In the genomic region with DNA sequence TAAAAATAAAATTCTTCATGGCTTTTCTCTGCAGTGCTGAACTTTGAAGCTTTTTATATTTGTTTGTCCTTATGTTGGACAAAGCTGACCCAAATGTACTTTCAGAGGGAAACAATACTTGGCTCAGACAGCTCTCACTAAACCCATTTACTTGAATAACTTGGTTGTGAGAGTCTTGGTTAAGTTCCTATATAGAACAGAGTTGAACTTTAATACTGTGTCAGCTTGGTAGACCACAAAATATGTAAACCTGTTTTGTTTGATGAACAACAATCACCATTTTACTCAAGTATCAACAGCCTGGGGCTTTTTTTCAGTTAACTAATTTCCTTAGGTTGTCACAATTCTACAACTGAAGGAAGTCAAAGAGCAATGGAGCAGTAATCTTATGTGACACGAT, we compare ENCODE assay signal across 28 cellular contexts.
"Had no signal": no experiment of that assay in that cellular context is flagged by ENCODE, and none has a peak within 500 bp of the region (broad histone marks: within the 10 kb centered on the region; RNA-seq: fewer than 3 reads in every experiment).

No MANE protein-coding gene starts in this region.

- H3K27me3 Mint-ChIP-seq: activated B cell treated with CpG ODN at 0.5 μM for 24 hours; activated CD4-positive, alpha-beta memory T cell treated with anti-CD3 and anti-CD28 coated beads for 36 hours; activated CD4-positive, alpha-beta T cell treated with anti-CD3 and anti-CD28 coated beads, Interleukin-2, amount 10 ng/mL, durations not matched to agents 7 days and 5 days; activated naive CD4-positive, alpha-beta T cell treated with anti-CD3 and anti-CD28 coated beads, Interleukin-2, amount 10 ng/mL, durations not matched to agents 7 days and 5 days; activated naive CD8-positive, alpha-beta T cell treated with anti-CD3 and anti-CD28 coated beads for 36 hours; T-cell had no signal

- H3K9ac ChIP-seq: KMS-11 had no signal

- H3K9me3 ChIP-seq: MG63 had no signal

- H3K4me3 ChIP-seq: MG63 had no signal

- H3K9me3 Mint-ChIP-seq: activated CD4-positive, alpha-beta T cell treated with anti-CD3 and anti-CD28 coated beads, Interleukin-2, amount 10 ng/mL, durations not matched to agents 7 days and 5 days; activated naive CD8-positive, alpha-beta T cell treated with anti-CD3 and anti-CD28 coated beads for 36 hours; activated T-cell treated with anti-CD3 and anti-CD28 coated beads, Interleukin-2, amount 50 U/mL, for 4 hours had no signal

- H3K4me2 ChIP-seq: KMS-11 had no signal

- H3K4me1 Mint-ChIP-seq: activated B cell treated with CpG ODN at 0.5 μM for 24 hours; activated CD4-positive, alpha-beta T cell treated with anti-CD3 and anti-CD28 coated beads, Interleukin-2, amount 10 ng/mL, durations not matched to agents 7 days and 5 days; activated naive CD4-positive, alpha-beta T cell treated with anti-CD3 and anti-CD28 coated beads, Interleukin-2, amount 10 ng/mL, durations not matched to agents 7 days and 5 days; activated naive CD8-positive, alpha-beta T cell treated with anti-CD3 and anti-CD28 coated beads for 36 hours; T-cell had no signal

- H3K27me3 ChIP-seq: MG63 had no signal

- H3K36me3 ChIP-seq: MG63 had no signal

- FAIRE-seq: RCC 7860, TTC549 had no signal

- H3K27ac ChIP-seq: KMS-11 had no signal

- DNase-seq: activated B cell treated with CpG ODN at 0.5 μM for 24 hours; activated CD4-positive, alpha-beta memory T cell treated with anti-CD3 and anti-CD28 coated beads for 36 hours; activated CD4-positive, alpha-beta T cell treated with anti-CD3 and anti-CD28 coated beads, Interleukin-2, amount 10 ng/mL, durations not matched to agents 7 days and 5 days; activated CD8-positive, alpha-beta memory T cell treated with anti-CD3 and anti-CD28 coated beads for 24 hours; activated gamma-delta T cell treated with Interleukin-2 at 50 U/mL for 16 hours; activated naive CD4-positive, alpha-beta T cell treated with anti-CD3 and anti-CD28 coated beads, Interleukin-2, amount 10 ng/mL, durations not matched to agents 7 days and 5 days; activated naive CD8-positive, alpha-beta T cell treated with anti-CD3 and anti-CD28 coated beads for 36 hours; activated T-cell treated with anti-CD3 and anti-CD28 coated beads, Interleukin-2, amount 50 U/mL, for 4 hours; caudate nucleus; MG63; MV-4-11; NCI-H1092 treated with DMSO at 0.1 percent for 48 hours; NCI-H1417 treated with DMSO at 0.1 percent for 48 hours; NCI-H1694; NCI-H2029; NCI-H345; NCI-H510A; NCI-H526 treated with DMSO at 0.1 percent for 48 hours; NCI-H82; OCI-M1; SHP77 treated with DMSO at 0.1 percent for 48 hours; T-cell; T-helper 2 cell; T1000 had no signal

- H3K27ac Mint-ChIP-seq: activated B cell treated with CpG ODN at 0.5 μM for 24 hours; activated CD4-positive, alpha-beta memory T cell treated with anti-CD3 and anti-CD28 coated beads for 36 hours; activated CD4-positive, alpha-beta T cell treated with anti-CD3 and anti-CD28 coated beads, Interleukin-2, amount 10 ng/mL, durations not matched to agents 7 days and 5 days; activated naive CD4-positive, alpha-beta T cell treated with anti-CD3 and anti-CD28 coated beads, Interleukin-2, amount 10 ng/mL, durations not matched to agents 7 days and 5 days; activated naive CD8-positive, alpha-beta T cell treated with anti-CD3 and anti-CD28 coated beads for 36 hours; activated T-helper 2 cell treated with anti-CD3 and anti-CD28 coated beads, Interferon-gamma antibody, Interleukin-2, Interleukin-4, amounts not matched to agents 10 μg/mL and 5 μg/mL and 100 μg/mL, durations not matched to agents 14 hours and 24 hours and 36 hours; T-cell had no signal

- H3K4me3 Mint-ChIP-seq: activated B cell treated with CpG ODN at 0.5 μM for 24 hours; activated CD4-positive, alpha-beta memory T cell treated with anti-CD3 and anti-CD28 coated beads for 36 hours; activated CD4-positive, alpha-beta T cell treated with anti-CD3 and anti-CD28 coated beads, Interleukin-2, amount 10 ng/mL, durations not matched to agents 7 days and 5 days; activated naive CD4-positive, alpha-beta T cell treated with anti-CD3 and anti-CD28 coated beads, Interleukin-2, amount 10 ng/mL, durations not matched to agents 7 days and 5 days; activated naive CD8-positive, alpha-beta T cell treated with anti-CD3 and anti-CD28 coated beads for 36 hours; activated T-cell treated with anti-CD3 and anti-CD28 coated beads, Interleukin-2, amount 50 U/mL, for 4 hours; T-cell had no signal

- ATAC-seq: activated T-cell treated with anti-CD3 and anti-CD28 coated beads, Interleukin-2, amount 50 U/mL, for 4 hours; T-cell had no signal

- H3K36me3 Mint-ChIP-seq: activated CD4-positive, alpha-beta memory T cell treated with anti-CD3 and anti-CD28 coated beads for 36 hours; activated naive CD4-positive, alpha-beta T cell treated with anti-CD3 and anti-CD28 coated beads, Interleukin-2, amount 10 ng/mL, durations not matched to agents 7 days and 5 days; activated naive CD8-positive, alpha-beta T cell treated with anti-CD3 and anti-CD28 coated beads for 36 hours; T-cell had no signal
